ENCODE assay signal across 18 cellular contexts in genomic region chr21:34924194-34924593, GRCh38.
"Had no signal": no experiment of that assay in that cellular context is flagged by ENCODE, and none has a peak within 500 bp of the region (broad histone marks: within the 10 kb centered on the region; RNA-seq: fewer than 3 reads in every experiment).

No MANE protein-coding gene starts in this region.

- FAIRE-seq: endothelial cell of umbilical vein, kidney, TTC549 had no signal

- H3K36me3 ChIP-seq: left ventricle myocardium inferior, neural progenitor cell, ovary, right lobe of liver had no signal

- ATAC-seq: right lobe of liver, WTC11 had no signal

- H3K4me3 ChIP-seq: left ventricle myocardium inferior, neural progenitor cell, ovary, right lobe of liver, smooth muscle cell had no signal

- H3K4me2 ChIP-seq: neural progenitor cell, smooth muscle cell had no signal

- DNase-seq: activated CD4-positive, alpha-beta T cell treated with anti-CD3 and anti-CD28 coated beads, Interleukin-2, amount 10 ng/mL, durations not matched to agents 24 days and 14 days; activated effector memory CD4-positive, alpha-beta T cell treated with Interleukin-2 at 50 U/mL for 16 hours; activated naive CD8-positive, alpha-beta T cell treated with anti-CD3 and anti-CD28 coated beads, Interleukin-2, amount 10 ng/mL, durations not matched to agents 7 days and 5 days; aorta; cortex of kidney; effector CD8-positive, alpha-beta T cell; foreskin fibroblast; hippocampal formation; kidney; left ventricle myocardium inferior; ovary; right lobe of liver had no signal

- H3K27ac Mint-ChIP-seq: neural progenitor cell, WTC11 had no signal

- H3K27me3 Mint-ChIP-seq: activated CD4-positive, alpha-beta T cell treated with anti-CD3 and anti-CD28 coated beads, Interleukin-2, amount 10 ng/mL, durations not matched to agents 24 days and 14 days; activated naive CD8-positive, alpha-beta T cell treated with anti-CD3 and anti-CD28 coated beads, Interleukin-2, amount 10 ng/mL, durations not matched to agents 7 days and 5 days had no signal

- H3K27me3 ChIP-seq: neural progenitor cell, ovary, right lobe of liver had no signal

- H3K27ac ChIP-seq: left ventricle myocardium inferior, neural progenitor cell, ovary, right lobe of liver had no signal

- H3K9ac ChIP-seq: neural progenitor cell had no signal

- H3K9me3 Mint-ChIP-seq: neural progenitor cell; T-helper 1 cell treated with Interleukin-12 subunit alpha and Interleukin-12 subunit beta and Interleukin-4 antibody, amounts not matched to agents 30 μg/mL and 1 μg/mL, for 36 hours had no signal

- H3K9me3 ChIP-seq: left ventricle myocardium inferior, ovary, right lobe of liver had no signal

- H3K4me1 Mint-ChIP-seq: neural progenitor cell had no signal

- H3K36me3 Mint-ChIP-seq: neural progenitor cell, WTC11 had no signal

- H3K4me3 Mint-ChIP-seq: activated CD4-positive, alpha-beta T cell treated with anti-CD3 and anti-CD28 coated beads, Interleukin-2, amount 10 ng/mL, durations not matched to agents 24 days and 14 days; activated naive CD8-positive, alpha-beta T cell treated with anti-CD3 and anti-CD28 coated beads, Interleukin-2, amount 10 ng/mL, durations not matched to agents 7 days and 5 days; neural progenitor cell; T-helper 1 cell treated with Interleukin-12 subunit alpha and Interleukin-12 subunit beta and Interleukin-4 antibody, amounts not matched to agents 30 μg/mL and 1 μg/mL, for 36 hours; WTC11 had no signal

- H3K4me1 ChIP-seq: left ventricle myocardium inferior, neural progenitor cell had no signal

- H2AFZ ChIP-seq: neural progenitor cell had no signal
